Comparison of ENCODE assay signal across 25 cellular contexts in genomic region chr6:69878795-69879194, GRCh38. TPM values are rescaled to one million over a fixed set of nuclear protein-coding genes. Genes with fewer than 3 reads are reported as not detected.
"Had no signal": no experiment of that assay in that cellular context is flagged by ENCODE, and none has a peak within 500 bp of the region (broad histone marks: within the 10 kb centered on the region; RNA-seq: fewer than 3 reads in every experiment).

No MANE protein-coding gene starts in this region.

- H3K36me3 Mint-ChIP-seq: mesothelial cell of epicardium had no signal

- H3K4me3 Mint-ChIP-seq: dendritic cell treated with granulocyte-macrophage colony-stimulating factor and Interleukin-4, amounts not matched to agents 40 ng/mL and 50 ng/mL, for 4 days; endodermal cell; mesothelial cell of epicardium; naive thymus-derived CD4-positive, alpha-beta T cell; nephron; neural progenitor cell; stimulated activated naive CD8-positive, alpha-beta T cell treated with anti-CD3 and anti-CD28 coated beads, Interleukin-15, amount 100 ng/mL, for 72 hours had no signal

- FAIRE-seq: keratinocyte had no signal

- H3K4me1 Mint-ChIP-seq: naive thymus-derived CD4-positive, alpha-beta T cell; nephron; neural progenitor cell; stimulated activated naive CD8-positive, alpha-beta T cell treated with anti-CD3 and anti-CD28 coated beads, Interleukin-15, amount 100 ng/mL, for 72 hours had no signal

- DNase-seq: colonic mucosa; effector CD8-positive, alpha-beta T cell; endodermal cell; foreskin fibroblast; gastrocnemius medialis; head of caudate nucleus; mesenchymal stem cell; mucosa of descending colon; naive thymus-derived CD4-positive, alpha-beta T cell; right cardiac atrium; sigmoid colon; stimulated activated CD4-positive, alpha-beta T cell treated with anti-CD3 and anti-CD28 coated beads, Interleukin-2, amount 100 ng/mL, for 24 hours; stimulated activated CD4-positive, alpha-beta T cell treated with anti-CD3 and anti-CD28 coated beads, Interleukin-4, amount 100 ng/mL, for 24 hours; stimulated activated naive CD4-positive, alpha-beta T cell; stimulated activated naive CD8-positive, alpha-beta T cell treated with anti-CD3 and anti-CD28 coated beads, Interleukin-15, amount 100 ng/mL, for 72 hours; trophoblast cell had no signal

- ATAC-seq: esophagus mucosa; gastrocnemius medialis; left lobe of liver; mucosa of descending colon; naive thymus-derived CD4-positive, alpha-beta T cell; right cardiac atrium; stimulated activated naive CD8-positive, alpha-beta T cell treated with anti-CD3 and anti-CD28 coated beads, Interleukin-15, amount 100 ng/mL, for 72 hours had no signal

- H3K9me3 Mint-ChIP-seq: dendritic cell treated with granulocyte-macrophage colony-stimulating factor and Interleukin-4, amounts not matched to agents 40 ng/mL and 50 ng/mL, for 4 days; endodermal cell; mesothelial cell of epicardium; naive thymus-derived CD4-positive, alpha-beta T cell; nephron; neural progenitor cell; stimulated activated naive CD8-positive, alpha-beta T cell treated with anti-CD3 and anti-CD28 coated beads, Interleukin-15, amount 100 ng/mL, for 72 hours had no signal

- H3K27ac Mint-ChIP-seq: dendritic cell treated with granulocyte-macrophage colony-stimulating factor and Interleukin-4, amounts not matched to agents 40 ng/mL and 50 ng/mL, for 4 days; endodermal cell; mesothelial cell of epicardium; naive thymus-derived CD4-positive, alpha-beta T cell; nephron; neural progenitor cell; stimulated activated naive CD8-positive, alpha-beta T cell treated with anti-CD3 and anti-CD28 coated beads, Interleukin-15, amount 100 ng/mL, for 72 hours had no signal

RNA-seq across cellular contexts. Expression of gene COL19A1, which starts 12.4 kb away (rescaled TPM):
- total RNA-seq: glomerular endothelial cell had no signal
- polyA plus RNA-seq: keratinocyte, liver had no signal
